ENCODE assay signal across 18 cellular contexts in the genomic region with DNA sequence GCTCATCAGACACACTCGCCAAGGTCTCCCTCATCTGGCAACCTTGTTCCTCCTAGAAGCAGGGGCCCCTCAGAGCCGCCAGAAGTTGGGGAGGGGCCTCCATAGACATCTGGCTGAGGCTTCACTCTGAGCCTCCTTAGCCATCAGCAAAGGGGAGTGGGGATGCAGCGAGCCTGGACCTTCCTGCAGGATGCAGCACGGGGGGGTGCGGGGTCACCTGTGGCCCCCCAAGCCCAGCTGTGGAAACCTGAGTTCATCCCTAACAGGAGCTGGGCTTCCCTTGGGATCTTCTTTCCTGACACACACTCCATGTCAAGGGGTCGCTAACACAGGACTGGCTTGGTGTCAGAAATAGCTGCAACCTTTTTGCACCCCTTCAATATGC.
"Had no signal": no experiment of that assay in that cellular context is flagged by ENCODE, and none has a peak within 500 bp of the region (broad histone marks: within the 10 kb centered on the region; RNA-seq: fewer than 3 reads in every experiment).

No MANE protein-coding gene starts in this region.

- ATAC-seq: effector memory CD8-positive, alpha-beta T cell; left cardiac atrium; lower lobe of right lung; naive thymus-derived CD8-positive, alpha-beta T cell; pancreas; right lobe of liver; stimulated activated effector memory CD8-positive, alpha-beta T cell treated with anti-CD3 and anti-CD28 coated beads, Interleukin-12 subunit alpha, Interleukin-12 subunit beta, amount 100 ng/mL, for 72 hours had no signal

- H3K27ac ChIP-seq: left ventricle myocardium inferior, lower lobe of right lung, pancreas, right lobe of liver, stomach, thyroid gland had no signal

- H3K36me3 ChIP-seq: left ventricle myocardium inferior, lower lobe of right lung, pancreas, right lobe of liver, stomach, thyroid gland had no signal

- H3K27me3 ChIP-seq: pancreas, right lobe of liver, thyroid gland had no signal

- H3K36me3 Mint-ChIP-seq: stimulated activated effector memory CD8-positive, alpha-beta T cell treated with anti-CD3 and anti-CD28 coated beads, Interleukin-12 subunit alpha, Interleukin-12 subunit beta, amount 100 ng/mL, for 72 hours had no signal

- H3K4me3 Mint-ChIP-seq: effector memory CD8-positive, alpha-beta T cell; naive thymus-derived CD8-positive, alpha-beta T cell; nephron progenitor cell; stimulated activated effector memory CD8-positive, alpha-beta T cell treated with anti-CD3 and anti-CD28 coated beads, Interleukin-12 subunit alpha, Interleukin-12 subunit beta, amount 100 ng/mL, for 72 hours had no signal

- H3K4me3 ChIP-seq: left ventricle myocardium inferior, lower lobe of right lung, pancreas, right lobe of liver, smooth muscle cell, stomach, thyroid gland had no signal

- H3K4me1 ChIP-seq: left ventricle myocardium inferior, lower lobe of right lung, pancreas, stomach, thyroid gland had no signal

- DNase-seq: cortex of kidney; effector memory CD8-positive, alpha-beta T cell; erythroblast; left cardiac atrium; left ventricle myocardium inferior; lower lobe of right lung; naive thymus-derived CD8-positive, alpha-beta T cell; nephron progenitor cell; occipital lobe; right lobe of liver; stimulated activated CD4-positive, alpha-beta T cell treated with anti-CD3 and anti-CD28 coated beads, Interleukin-4, amount 100 ng/mL, for 24 hours; stimulated activated naive CD4-positive, alpha-beta T cell treated with Interleukin-2 at 50 U/mL for 16 hours; stomach; thyroid gland; trophoblast cell had no signal

- H3K4me1 Mint-ChIP-seq: stimulated activated effector memory CD8-positive, alpha-beta T cell treated with anti-CD3 and anti-CD28 coated beads, Interleukin-12 subunit alpha, Interleukin-12 subunit beta, amount 100 ng/mL, for 72 hours had no signal

- H3K4me2 ChIP-seq: smooth muscle cell had no signal

- H3K9me3 ChIP-seq: left ventricle myocardium inferior, lower lobe of right lung, pancreas, right lobe of liver, stomach, thyroid gland had no signal

- H3K9me3 Mint-ChIP-seq: effector memory CD8-positive, alpha-beta T cell; naive thymus-derived CD8-positive, alpha-beta T cell; stimulated activated effector memory CD8-positive, alpha-beta T cell treated with anti-CD3 and anti-CD28 coated beads, Interleukin-12 subunit alpha, Interleukin-12 subunit beta, amount 100 ng/mL, for 72 hours had no signal

- H3K27ac Mint-ChIP-seq: effector memory CD8-positive, alpha-beta T cell; nephron progenitor cell; stimulated activated effector memory CD8-positive, alpha-beta T cell treated with anti-CD3 and anti-CD28 coated beads, Interleukin-12 subunit alpha, Interleukin-12 subunit beta, amount 100 ng/mL, for 72 hours had no signal
